ENCODE assay signal across 18 cellular contexts in the genomic region with DNA sequence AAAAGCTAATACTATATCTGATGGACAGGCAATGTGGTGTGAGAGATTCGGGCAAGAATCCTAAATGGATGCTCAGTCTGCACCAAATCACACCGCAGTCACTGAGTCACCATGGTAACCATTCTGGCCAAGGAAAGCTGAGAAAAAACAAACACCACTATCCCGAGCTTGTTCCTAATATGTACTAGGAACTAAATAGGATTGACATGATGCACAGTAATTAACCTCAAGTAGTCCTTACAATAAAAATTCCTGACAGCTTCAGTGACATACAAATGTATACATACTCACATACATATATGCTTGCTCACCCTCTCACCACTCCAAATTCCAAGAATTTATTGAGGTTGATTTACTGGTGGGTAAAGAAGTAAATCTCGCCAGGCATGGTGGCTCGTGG. TPM values are rescaled to one million over a fixed set of nuclear protein-coding genes. Genes with fewer than 3 reads are reported as not detected.
DNase-seq lines count a peak whose midpoint lies in the region; ATAC-seq, FAIRE-seq and TF ChIP-seq lines count a peak whose summit lies in the region.
"Had no signal": no experiment of that assay in that cellular context is flagged by ENCODE, and none has a peak within 500 bp of the region (broad histone marks: within the 10 kb centered on the region; RNA-seq: fewer than 3 reads in every experiment).

No MANE protein-coding gene starts in this region.

- intact Hi-C loops in K562 (cut with micrococcal nuclease), result no loop called here
- intact Hi-C loops in activated T-helper 1 cell treated with anti-CD3 and anti-CD28 coated beads, Interleukin-12 subunit alpha, Interleukin-12 subunit beta, Interleukin-2, Interleukin-4 antibody, amounts not matched to agents 30 ng/mL and 10 ng/mL and 1 ng/mL, durations not matched to agents 14 hours and 24 hours and 36 hours (cut with micrococcal nuclease), result no loop called here

- 0% methylated on average over 5 of the region's 5 CpGs for WGBS in K562 (ENCODE audit: insufficient coverage, low coverage, missing lambda C conversion rate)
- WGBS in mesendoderm (ENCODE audit: extremely low coverage, insufficient coverage, low lambda C conversion rate), result no CpG with 5 or more reads among the region's 5 CpGs

- no peak for TF ChIP-seq RAD21 in K562 (CRISPR knock-in tag; conservative IDR thresholded peaks at IDR 0.05 in 1 of 2, IDR thresholded peaks at IDR 0.05 in 1 of 2)

- no peak for TF ChIP-seq POLR2A in K562 (conservative IDR thresholded peaks at IDR 0.05)

- H3K4ac ChIP-seq in mesendoderm (ENCODE audit: low read depth, low read length), result no peak overlapping the region

- CTCF ChIA-PET in K562 (lab: Yijun Ruan, JAX; ENCODE audit: low intra/inter-chr PET ratio), result no interaction called here

- H4K8ac ChIP-seq in mesendoderm (ENCODE audit: low read depth, low read length), result no peak overlapping the region

- no peak overlapping the region for H3K4me3 ChIP-seq in K562
- H3K4me3 ChIP-seq in mesendoderm (ENCODE audit: low read length), result no peak overlapping the region
- H3K4me3 ChIP-seq: adrenal gland, colonic mucosa, lung, smooth muscle cell had no signal

- H2BK5ac ChIP-seq in mesendoderm (ENCODE audit: low read length), result no peak overlapping the region

- FAIRE-seq in K562 (lab: Jason Lieb, UNC), result no peak

- H2BK120ac ChIP-seq in mesendoderm (ENCODE audit: low read depth, low read length), result no peak overlapping the region

- peak; percentile 88 for DNase-seq in EH (ENCODE audit: low read depth)
- peak; percentile 30 for DNase-seq in NCI-H1092 (lab: John Stamatoyannopoulos, UW)
- DNase-seq in K562 (ENCODE audit: extremely low read depth in 1 of 4, low spot score in 3 of 4), result no peak
- DNase-seq in mesendoderm, result peak; percentile 53
- DNase-seq in activated T-helper 1 cell treated with anti-CD3 and anti-CD28 coated beads, Interleukin-12 subunit alpha, Interleukin-12 subunit beta, Interleukin-2, Interleukin-4 antibody, amounts not matched to agents 30 ng/mL and 10 ng/mL and 1 ng/mL, durations not matched to agents 14 hours and 24 hours and 36 hours (ENCODE audit: low spot score), result no peak
- no peak for DNase-seq in DMS153 (lab: John Stamatoyannopoulos, UW)
- DNase-seq: activated B cell treated with CpG ODN at 0.5 μM for 24 hours, adrenal gland, colonic mucosa, DMS79, natural killer cell, NCI-H2171, Right ventricle myocardium superior had no signal

- no peaks in the 10 kb centered on the region for H3K9me3 Mint-ChIP-seq in activated T-helper 1 cell treated with anti-CD3 and anti-CD28 coated beads, Interleukin-12 subunit alpha, Interleukin-12 subunit beta, Interleukin-2, Interleukin-4 antibody, amounts not matched to agents 30 ng/mL and 10 ng/mL and 1 ng/mL, durations not matched to agents 14 hours and 24 hours and 36 hours
- H3K9me3 Mint-ChIP-seq: activated B cell treated with CpG ODN at 0.5 μM for 24 hours; activated T-helper 2 cell treated with anti-CD3 and anti-CD28 coated beads, Interferon-gamma antibody, Interleukin-2, Interleukin-4, amounts not matched to agents 10 μg/mL and 5 μg/mL and 100 μg/mL, durations not matched to agents 14 hours and 24 hours and 36 hours; natural killer cell had no signal

- H3K4me1 Mint-ChIP-seq in activated T-helper 1 cell treated with anti-CD3 and anti-CD28 coated beads, Interleukin-12 subunit alpha, Interleukin-12 subunit beta, Interleukin-2, Interleukin-4 antibody, amounts not matched to agents 30 ng/mL and 10 ng/mL and 1 ng/mL, durations not matched to agents 14 hours and 24 hours and 36 hours (ENCODE audit: low read depth), result no peaks in the 10 kb centered on the region
- H3K4me1 Mint-ChIP-seq: activated B cell treated with CpG ODN at 0.5 μM for 24 hours, natural killer cell had no signal

- H3K27me3 ChIP-seq in K562 (ENCODE audit: control insufficient read depth in 2 of 2, insufficient read depth in 2 of 2, low read length in 2 of 2) (no peaks in the 10 kb centered on the region), mesendoderm (ENCODE audit: insufficient read depth, low read length, poor library complexity) (no peaks in the 10 kb centered on the region)
- H3K27me3 ChIP-seq: colonic mucosa had no signal

- no peak overlapping the region for H3K27ac ChIP-seq in K562 (ENCODE audit: extremely low read depth, low read depth, low read length)
- no peak overlapping the region for H3K27ac ChIP-seq in mesendoderm (ENCODE audit: low read depth, low read length)
- H3K27ac ChIP-seq: adrenal gland, C4-2B, colonic mucosa had no signal

- H3K36me3 ChIP-seq in K562 (ENCODE audit: control insufficient read depth, insufficient read depth, low read length), result no peaks in the 10 kb centered on the region
- H3K36me3 ChIP-seq in mesendoderm (ENCODE audit: control insufficient read depth, insufficient read depth, low read length), result no peaks in the 10 kb centered on the region
- H3K36me3 ChIP-seq: adrenal gland, colonic mucosa had no signal

- no peaks in the 10 kb centered on the region for H3K36me3 Mint-ChIP-seq in activated T-helper 1 cell treated with anti-CD3 and anti-CD28 coated beads, Interleukin-12 subunit alpha, Interleukin-12 subunit beta, Interleukin-2, Interleukin-4 antibody, amounts not matched to agents 30 ng/mL and 10 ng/mL and 1 ng/mL, durations not matched to agents 14 hours and 24 hours and 36 hours (ENCODE audit: low read depth)
- H3K36me3 Mint-ChIP-seq: natural killer cell had no signal

- H3K9me1 ChIP-seq in K562 (ENCODE audit: control insufficient read depth, insufficient read depth, low read length), result no peaks in the 10 kb centered on the region

- no peak overlapping the region for H3K4me3 Mint-ChIP-seq in activated T-helper 1 cell treated with anti-CD3 and anti-CD28 coated beads, Interleukin-12 subunit alpha, Interleukin-12 subunit beta, Interleukin-2, Interleukin-4 antibody, amounts not matched to agents 30 ng/mL and 10 ng/mL and 1 ng/mL, durations not matched to agents 14 hours and 24 hours and 36 hours
- H3K4me3 Mint-ChIP-seq: activated B cell treated with CpG ODN at 0.5 μM for 24 hours, natural killer cell had no signal

- H2AFZ ChIP-seq in K562 (ENCODE audit: low read depth, low read length), result no peak overlapping the region

- in situ Hi-C loops in K562 (cut with MboI), result loop anchor here (10.0 kb wide), 1 partner anchor 294 kb away; no protein-coding TSS in a partner anchor

- no peaks in the 10 kb centered on the region for H3K79me2 ChIP-seq in K562 (ENCODE audit: control insufficient read depth, insufficient read depth, low read length)
- H3K79me2 ChIP-seq in mesendoderm (ENCODE audit: control insufficient read depth, insufficient read depth, low read length), result no peaks in the 10 kb centered on the region

- no peak overlapping the region for H2BK15ac ChIP-seq in mesendoderm (replicated peaks; ENCODE audit: low read depth)

- H4K5ac ChIP-seq in mesendoderm (ENCODE audit: low read length), result no peak overlapping the region

- H3K23ac ChIP-seq in mesendoderm (ENCODE audit: low read length), result no peak overlapping the region

- no peaks in the 10 kb centered on the region for H3K79me1 ChIP-seq in mesendoderm (ENCODE audit: low read length)

- no peak overlapping the region for H3K9ac ChIP-seq in K562 (ENCODE audit: insufficient read depth in 1 of 2, low read depth in 2 of 2, low read length in 2 of 2)
- no peak overlapping the region for H3K9ac ChIP-seq in mesendoderm (ENCODE audit: low read length)

- H3K27me3 Mint-ChIP-seq in activated T-helper 1 cell treated with anti-CD3 and anti-CD28 coated beads, Interleukin-12 subunit alpha, Interleukin-12 subunit beta, Interleukin-2, Interleukin-4 antibody, amounts not matched to agents 30 ng/mL and 10 ng/mL and 1 ng/mL, durations not matched to agents 14 hours and 24 hours and 36 hours (ENCODE audit: insufficient read depth), result no peaks in the 10 kb centered on the region
- H3K27me3 Mint-ChIP-seq: activated B cell treated with CpG ODN at 0.5 μM for 24 hours had no signal

- H3K9me3 ChIP-seq in K562 (replicated peaks; ENCODE audit: control insufficient read depth, insufficient read depth, low read depth, low read length), result no peaks in the 10 kb centered on the region
- H3K9me3 ChIP-seq: adrenal gland, colonic mucosa had no signal

- no TSS peak for BruUV-seq in K562 (replicated peaks; lab: Mats Ljungman, UMichigan)

- H3K4me2 ChIP-seq in K562 (ENCODE audit: insufficient read depth, low read length) (no peak overlapping the region), mesendoderm (ENCODE audit: low read length) (no peak overlapping the region)
- H3K4me2 ChIP-seq: smooth muscle cell had no signal

- POLR2A ChIA-PET in K562 (lab: Yijun Ruan, JAX), result no interaction called here

- no peak for TF ChIP-seq CTCF in K562 (IDR thresholded peaks at IDR 0.05 in 2 of 3, conservative IDR thresholded peaks at IDR 0.05 in 1 of 3; ENCODE audit: insufficient read depth in 2 of 3, low read depth in 1 of 3, low read length in 3 of 3)

- H4K20me1 ChIP-seq in K562 (replicated peaks; ENCODE audit: control insufficient read depth, insufficient read depth, low read length), result no peaks in the 10 kb centered on the region

- no peak for ATAC-seq in K562
- no peak for ATAC-seq in HG02642 (IDR thresholded peaks at IDR 0.05; ENCODE audit: poor library complexity, unreplicated experiment)
- ATAC-seq: natural killer cell had no signal

- no peak for TF ChIP-seq EP300 in K562 (IDR thresholded peaks at IDR 0.05; ENCODE audit: low read length)

- no peak overlapping the region for H3K18ac ChIP-seq in mesendoderm (ENCODE audit: low read length)

- H3K4me1 ChIP-seq in K562 (replicated peaks in 1 of 2; ENCODE audit: control insufficient read depth in 2 of 2, insufficient read depth in 2 of 2, low read length in 2 of 2) (no peaks in the 10 kb centered on the region), mesendoderm (ENCODE audit: control insufficient read depth, low read depth, low read length) (no peaks in the 10 kb centered on the region)
- H3K4me1 ChIP-seq: adrenal gland, colonic mucosa had no signal

- H3K56ac ChIP-seq in mesendoderm (ENCODE audit: low read length), result no peak overlapping the region

- no peak overlapping the region for H2AK5ac ChIP-seq in mesendoderm (ENCODE audit: low read length)

- no peak overlapping the region for H3K27ac Mint-ChIP-seq in activated T-helper 1 cell treated with anti-CD3 and anti-CD28 coated beads, Interleukin-12 subunit alpha, Interleukin-12 subunit beta, Interleukin-2, Interleukin-4 antibody, amounts not matched to agents 30 ng/mL and 10 ng/mL and 1 ng/mL, durations not matched to agents 14 hours and 24 hours and 36 hours
- H3K27ac Mint-ChIP-seq: activated B cell treated with CpG ODN at 0.5 μM for 24 hours; activated T-helper 2 cell treated with anti-CD3 and anti-CD28 coated beads, Interferon-gamma antibody, Interleukin-2, Interleukin-4, amounts not matched to agents 10 μg/mL and 5 μg/mL and 100 μg/mL, durations not matched to agents 14 hours and 24 hours and 36 hours; natural killer cell had no signal

RNA-seq across cellular contexts. Expression of a gene that starts 1.1 kb away (rescaled TPM):
- 0.09 and 0.83 TPM in 2 replicates for total RNA-seq in K562 (2011; cell fraction: chromatin; rRNA removed; ENCODE audit: low replicate concordance)
- total RNA-seq in K562 (2011; cell fraction: nucleolus; rRNA removed), result not detected in 2 replicates
- 0.37 and 0.92 TPM in 2 replicates for total RNA-seq in K562 (2011; cell fraction: nucleoplasm; rRNA removed)
- total RNA-seq in K562 (2014; rRNA removed) (0.08 TPM in 1 of 2 replicates, not detected in the other), K562 (2014; rRNA removed; fragmentation: Illumina TruSeq; extraction: Trizol) (0.06 and 0.07 TPM in 2 replicates), K562 (2015; rRNA removed; fragmentation: Illumina TruSeq; extraction: Trizol) (0.14 TPM in 1 of 2 replicates, not detected in the other), K562 (2021) (not detected in 2 replicates)
- polyA plus RNA-seq in K562 (2011; rRNA removed) (0.04 and 0.08 TPM in 2 replicates), K562 (2014; fragmentation: Illumina TruSeq; extraction: Trizol) (not detected in 2 replicates), K562 (2014; fragmentation: Nextera tagmentation; extraction: Ambion mirVana) (under 1 TPM; 0.11 to 0.15 TPM), K562 (2014; rRNA removed) (0.09 and 0.18 TPM in 2 replicates)
- 0.07 TPM in 1 of 2 replicates, not detected in the other for polyA plus RNA-seq in K562 (2011; cell fraction: cytosol; rRNA removed)
- 0.15 and 0.54 TPM in 2 replicates for polyA plus RNA-seq in K562 (2011; cell fraction: nucleus; rRNA removed)
- polyA plus RNA-seq in K562 (2012), result 0.43 and 1.1 TPM in 2 replicates
- not detected in 2 replicates for polyA minus RNA-seq in K562 (2011; rRNA and poly(A)+ RNA removed)
- not detected in 2 replicates for polyA minus RNA-seq in K562 (2011; cell fraction: cytosol; rRNA and poly(A)+ RNA removed)
- 0.11 and 0.27 TPM in 2 replicates for polyA minus RNA-seq in K562 (2011; cell fraction: nucleus; rRNA and poly(A)+ RNA removed)
- polyA plus RNA-seq in mesendoderm (2013, experiment 1 of 2), result 0.01 TPM
- polyA plus RNA-seq in mesendoderm (2013, experiment 2 of 2), result 0.03 TPM
- 0.08 and 0.15 TPM in 2 replicates for total RNA-seq in activated T-helper 1 cell treated with anti-CD3 and anti-CD28 coated beads, Interleukin-12 subunit alpha, Interleukin-12 subunit beta, Interleukin-2, Interleukin-4 antibody, amounts not matched to agents 30 ng/mL and 10 ng/mL and 1 ng/mL, durations not matched to agents 14 hours and 24 hours and 36 hours
- total RNA-seq: activated T-helper 2 cell treated with anti-CD3 and anti-CD28 coated beads, Interferon-gamma antibody, Interleukin-2, Interleukin-4, amounts not matched to agents 10 μg/mL and 5 μg/mL and 100 μg/mL, durations not matched to agents 14 hours and 24 hours and 36 hours; natural killer cell; Right ventricle myocardium superior had no signal

Comparison
In these comparisons a context has a peak if more than half of its experiments do, and no peak if none do; other contexts are left out.
1. DNase-seq: peak in EH (single experiment), NCI-H1092 (single experiment) and mesendoderm (single experiment); none in K562 (0 of 4), activated T-helper 1 cell treated with anti-CD3 and anti-CD28 coated beads, Interleukin-12 subunit alpha, Interleukin-12 subunit beta, Interleukin-2, Interleukin-4 antibody, amounts not matched to agents 30 ng/mL and 10 ng/mL and 1 ng/mL, durations not matched to agents 14 hours and 24 hours and 36 hours (single experiment) and DMS153 (single experiment).